1 cellular context compared by ENCODE assay signal in the genomic region with DNA sequence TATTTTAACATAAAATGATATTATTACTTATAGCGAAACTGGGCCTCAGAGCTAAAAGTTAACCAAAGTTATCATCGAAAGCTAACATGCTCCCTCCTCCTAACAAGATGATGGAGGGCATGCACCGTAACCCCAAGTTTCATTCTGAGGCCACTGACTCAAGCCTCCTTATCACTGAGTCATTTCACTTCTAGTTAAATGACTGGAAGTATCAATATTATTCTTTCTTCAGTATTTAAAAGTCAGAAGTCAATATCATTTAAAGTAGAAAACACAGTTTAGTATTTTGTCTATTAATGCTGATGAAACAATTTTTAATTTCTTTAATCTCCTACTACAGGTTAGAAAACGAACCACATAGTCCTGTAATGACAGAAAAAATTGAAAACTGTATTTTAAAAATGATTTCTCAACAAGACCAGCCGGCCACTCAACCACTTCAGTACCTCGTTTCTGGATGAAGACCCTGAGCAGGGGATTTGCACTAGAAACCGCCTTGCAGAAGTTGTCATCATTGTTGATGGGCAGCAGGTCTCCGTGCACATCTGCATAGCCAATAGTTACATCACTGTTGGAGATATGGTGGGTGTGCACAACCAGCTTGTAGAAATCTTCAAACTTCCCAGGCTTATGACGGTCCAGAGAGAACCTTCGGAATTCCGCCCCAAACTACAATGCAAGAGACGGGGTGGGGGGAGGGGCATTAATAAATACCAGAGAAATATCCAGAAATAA.
A peak's percentile ranks its signal among the peaks of the same experiment; 100 is the strongest.
TF ChIP-seq lines count a peak whose summit lies in the region.

No MANE protein-coding gene starts in this region.

TF ChIP-seq in HepG2, 621 proteins besides CTCF, POLR2A, EP300 and RAD21:
- TF ChIP-seq MAFF (IDR thresholded peaks at IDR 0.05; ENCODE audit: low read depth, low read length) = peak; percentile 46; the same call in 1 of the 2 replicates
- TF ChIP-seq, protein P1, sequence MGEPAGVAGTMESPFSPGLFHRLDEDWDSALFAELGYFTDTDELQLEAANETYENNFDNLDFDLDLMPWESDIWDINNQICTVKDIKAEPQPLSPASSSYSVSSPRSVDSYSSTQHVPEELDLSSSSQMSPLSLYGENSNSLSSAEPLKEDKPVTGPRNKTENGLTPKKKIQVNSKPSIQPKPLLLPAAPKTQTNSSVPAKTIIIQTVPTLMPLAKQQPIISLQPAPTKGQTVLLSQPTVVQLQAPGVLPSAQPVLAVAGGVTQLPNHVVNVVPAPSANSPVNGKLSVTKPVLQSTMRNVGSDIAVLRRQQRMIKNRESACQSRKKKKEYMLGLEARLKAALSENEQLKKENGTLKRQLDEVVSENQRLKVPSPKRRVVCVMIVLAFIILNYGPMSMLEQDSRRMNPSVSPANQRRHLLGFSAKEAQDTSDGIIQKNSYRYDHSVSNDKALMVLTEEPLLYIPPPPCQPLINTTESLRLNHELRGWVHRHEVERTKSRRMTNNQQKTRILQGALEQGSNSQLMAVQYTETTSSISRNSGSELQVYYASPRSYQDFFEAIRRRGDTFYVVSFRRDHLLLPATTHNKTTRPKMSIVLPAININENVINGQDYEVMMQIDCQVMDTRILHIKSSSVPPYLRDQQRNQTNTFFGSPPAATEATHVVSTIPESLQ (CRISPR knock-in tag; conservative IDR thresholded peaks at IDR 0.05) = no peak
- peak in 1 of 2 experiments; percentile 66; a peak in 3 of 4 replicates for TF ChIP-seq MAFK (conservative IDR thresholded peaks at IDR 0.05 in 1 of 2, IDR thresholded peaks at IDR 0.05 in 1 of 2; ENCODE audit: low read length in 2 of 2)
TF ChIP-seq in HepG2: peak in this region for 2.
